Comparison of ENCODE assay signal across 20 cellular contexts in genomic region chr12:55934773-55935172, GRCh38. TPM values are rescaled to one million over a fixed set of nuclear protein-coding genes. Genes with fewer than 3 reads are reported as not detected.
DNase-seq lines count a peak whose midpoint lies in the region; ATAC-seq and TF ChIP-seq lines count a peak whose summit lies in the region.
"Had no signal": no experiment of that assay in that cellular context is flagged by ENCODE, and none has a peak within 500 bp of the region (broad histone marks: within the 10 kb centered on the region; RNA-seq: fewer than 3 reads in every experiment).

No MANE protein-coding gene starts in this region.

- H3K27ac ChIP-seq in ACC112 (ENCODE audit: low read depth, low read length) = 0 out of 2 replicates have a peak overlapping the region, but pooled peaks have one; percentile 5
- H3K27ac ChIP-seq in CD8-positive, alpha-beta T cell (ENCODE audit: low read depth, low read length) = peak overlapping the region; percentile 65
- H3K27ac ChIP-seq in epithelial cell of prostate = peak overlapping the region; percentile 99
- H3K27ac ChIP-seq in GM23338 (ENCODE audit: low read depth) = no peak overlapping the region
- H3K27ac ChIP-seq: C4-2B, psoas muscle, SK-N-MC had no signal

- H3K36me3 Mint-ChIP-seq in CD8-positive, alpha-beta T cell = peaks cover 86% of the 10 kb centered on the region
- peaks cover 70% of the 10 kb centered on the region for H3K36me3 Mint-ChIP-seq in activated CD4-positive, alpha-beta memory T cell treated with anti-CD3 and anti-CD28 coated beads for 36 hours
- H3K36me3 Mint-ChIP-seq in GM23338 (ENCODE audit: low read depth) = no peaks in the 10 kb centered on the region; the same call in 2 of the 3 replicates
- H3K36me3 Mint-ChIP-seq: brain, WTC11 had no signal

- H3K79me2 ChIP-seq in ACC112 (ENCODE audit: control insufficient read depth, insufficient read depth, low read length, unreplicated experiment) (peaks cover 21% of the 10 kb centered on the region), GM23338 (replicated peaks; ENCODE audit: insufficient read depth) (no peaks in the 10 kb centered on the region)

- H3F3A ChIP-seq in GM23338 (replicated peaks; ENCODE audit: low read depth) = no peaks in the 10 kb centered on the region

- H3K9me2 ChIP-seq in GM23338 (ENCODE audit: insufficient read depth) = no peaks in the 10 kb centered on the region

- no peaks in the 10 kb centered on the region for H4K20me1 ChIP-seq in GM23338 (replicated peaks; ENCODE audit: insufficient read depth)

- peaks cover 50% of the 10 kb centered on the region for H3K4me1 ChIP-seq in ACC112 (ENCODE audit: control insufficient read depth, insufficient read depth, low read length, unreplicated experiment)
- H3K4me1 ChIP-seq in CD8-positive, alpha-beta T cell (ENCODE audit: insufficient read depth, low read length) = peaks cover 78% of the 10 kb centered on the region
- peaks cover 31% of the 10 kb centered on the region for H3K4me1 ChIP-seq in GM23338 (ENCODE audit: insufficient read depth)

- intact Hi-C loops in CD8-positive, alpha-beta T cell (cut with DNase I, micrococcal nuclease) = no loop called here
- intact Hi-C loops in activated CD4-positive, alpha-beta memory T cell treated with anti-CD3 and anti-CD28 coated beads for 36 hours (cut with micrococcal nuclease) = loop anchor here (10.0 kb wide), 1 partner anchor 750 kb away; the partner anchor contains the start of gene PTGES3

- TF ChIP-seq CTCF in CD8-positive, alpha-beta T cell (IDR thresholded peaks at IDR 0.05) = no peak
- TF ChIP-seq CTCF in GM23338 (conservative IDR thresholded peaks at IDR 0.05; ENCODE audit: low read depth in 2 of 2) = no peak

- no peaks in the 10 kb centered on the region for H3K9me3 ChIP-seq in CD8-positive, alpha-beta T cell (ENCODE audit: low read length)
- H3K9me3 ChIP-seq: mucosa of descending colon, psoas muscle, thoracic aorta had no signal

- POLR2A ChIA-PET in CD8-positive, alpha-beta T cell (lab: Charles Lee) = interaction anchor here (1.0 to 7.4 kb wide), 6 partner anchors 8 to 184 kb away, joined by 3 to 44 read pairs (median 29); partner anchors contain the start of genes DNAJC14, PYM1 and RAB5B
- POLR2A ChIA-PET in activated CD4-positive, alpha-beta memory T cell treated with anti-CD3 and anti-CD28 coated beads for 36 hours (lab: Charles Lee) = interaction anchor here (0.7 to 2.2 kb wide), 6 partner anchors 8 to 206 kb away, joined by 3 to 11 read pairs (median 6); partner anchors contain the start of genes CD63, DNAJC14 and PYM1

- H3K27me3 ChIP-seq in ACC112 (ENCODE audit: insufficient read depth, low read length) (no peaks in the 10 kb centered on the region), GM23338 (ENCODE audit: insufficient read depth) (peaks cover 43% of the 10 kb centered on the region)
- no peaks in the 10 kb centered on the region for H3K27me3 ChIP-seq in CD8-positive, alpha-beta T cell (ENCODE audit: insufficient read depth, low read length)

- H3K27ac Mint-ChIP-seq in CD8-positive, alpha-beta T cell = peak overlapping the region; percentile 95
- peak overlapping the region; percentile 98 for H3K27ac Mint-ChIP-seq in activated CD4-positive, alpha-beta memory T cell treated with anti-CD3 and anti-CD28 coated beads for 36 hours
- no peak overlapping the region for H3K27ac Mint-ChIP-seq in GM23338
- H3K27ac Mint-ChIP-seq: WTC11 had no signal

- H3K4me3 Mint-ChIP-seq in CD8-positive, alpha-beta T cell = peak overlapping the region; percentile 99
- peak overlapping the region; percentile 96 for H3K4me3 Mint-ChIP-seq in activated CD4-positive, alpha-beta memory T cell treated with anti-CD3 and anti-CD28 coated beads for 36 hours
- H3K4me3 Mint-ChIP-seq in GM23338 = no peak overlapping the region

- H3K4me2 ChIP-seq in GM23338 = no peak overlapping the region

- H3K9me3 Mint-ChIP-seq in CD8-positive, alpha-beta T cell = no peaks in the 10 kb centered on the region
- no peaks in the 10 kb centered on the region for H3K9me3 Mint-ChIP-seq in activated CD4-positive, alpha-beta memory T cell treated with anti-CD3 and anti-CD28 coated beads for 36 hours
- H3K9me3 Mint-ChIP-seq in GM23338 = no peaks in the 10 kb centered on the region
- H3K9me3 Mint-ChIP-seq: brain, WTC11 had no signal

- no peak for DNase-seq in CD8-positive, alpha-beta T cell
- no peak for DNase-seq in activated CD4-positive, alpha-beta memory T cell treated with anti-CD3 and anti-CD28 coated beads for 36 hours
- no peak for DNase-seq in epithelial cell of prostate (ENCODE audit: low read depth, low spot score)
- DNase-seq in HCEC 1CT = no peak
- DNase-seq in GM23338 (ENCODE audit: low spot score) = no peak
- no peak for DNase-seq in NCI-H526 (lab: John Stamatoyannopoulos, UW)
- no peak for DNase-seq in ecto neural progenitor cell (ENCODE audit: low spot score)
- DNase-seq: kidney, mucosa of descending colon, NCI-H1105, NCI-H2227 treated with DMSO at 0.1 percent for 48 hours, psoas muscle had no signal

- H2AFZ ChIP-seq in ACC112 (ENCODE audit: low read length, unreplicated experiment) (no peak overlapping the region), GM23338 (no peak overlapping the region)

- ATAC-seq in CD8-positive, alpha-beta T cell = no peak
- no peak for ATAC-seq in GM23338
- ATAC-seq: GM12878, K562, mucosa of descending colon, psoas muscle, WTC11 had no signal

- no peaks in the 10 kb centered on the region for H3K27me3 Mint-ChIP-seq in CD8-positive, alpha-beta T cell (ENCODE audit: low read depth)
- no peaks in the 10 kb centered on the region for H3K27me3 Mint-ChIP-seq in activated CD4-positive, alpha-beta memory T cell treated with anti-CD3 and anti-CD28 coated beads for 36 hours
- H3K27me3 Mint-ChIP-seq in GM23338 (ENCODE audit: insufficient read depth, low read depth, poor library complexity) = peaks cover 31% of the 10 kb centered on the region

- no peak overlapping the region for H3K4me3 ChIP-seq in ACC112 (ENCODE audit: low read depth, low read length)
- peak overlapping the region; percentile 47 for H3K4me3 ChIP-seq in CD8-positive, alpha-beta T cell (ENCODE audit: low read depth, low read length)
- H3K4me3 ChIP-seq in GM23338 = no peak overlapping the region
- H3K4me3 ChIP-seq: GM12878, K562, mucosa of descending colon, SK-N-MC had no signal

- CTCF ChIA-PET in CD8-positive, alpha-beta T cell (lab: Charles Lee) = interaction anchor here (0.6 to 13.1 kb wide), 8 partner anchors 8 to 211 kb away, joined by 3 to 178 read pairs (median 4); partner anchors contain the start of genes DGKA, ORMDL2, PYM1 and RAB5B
- CTCF ChIA-PET in activated CD4-positive, alpha-beta memory T cell treated with anti-CD3 and anti-CD28 coated beads for 36 hours (lab: Charles Lee) = interaction anchor here (1.0 to 10.8 kb wide), 6 partner anchors 9 to 195 kb away, joined by 4 to 130 read pairs (median 6); partner anchors contain the start of genes DNAJC14, GDF11 and RAB5B

- peaks cover 79% of the 10 kb centered on the region for H3K4me1 Mint-ChIP-seq in CD8-positive, alpha-beta T cell (ENCODE audit: low read depth)
- H3K4me1 Mint-ChIP-seq in activated CD4-positive, alpha-beta memory T cell treated with anti-CD3 and anti-CD28 coated beads for 36 hours (ENCODE audit: low read depth) = peaks cover 75% of the 10 kb centered on the region
- peaks cover 23% of the 10 kb centered on the region for H3K4me1 Mint-ChIP-seq in GM23338

- peaks cover 7% of the 10 kb centered on the region; the same call in 1 of the 2 replicates for H3K36me3 ChIP-seq in ACC112 (ENCODE audit: insufficient read depth, low read length)
- H3K36me3 ChIP-seq in CD8-positive, alpha-beta T cell (ENCODE audit: insufficient read depth, low read length) = peaks cover 67% of the 10 kb centered on the region
- no peaks in the 10 kb centered on the region for H3K36me3 ChIP-seq in GM23338 (ENCODE audit: insufficient read depth)
- H3K36me3 ChIP-seq: thoracic aorta had no signal

TF ChIP-seq in GM23338, 12 proteins besides CTCF, POLR2A, EP300 and RAD21 (continues in another document):
- no peak for TF ChIP-seq STAT1 (IDR thresholded peaks at IDR 0.05; ENCODE audit: unreplicated experiment)
- TF ChIP-seq ZNF331 (CRISPR knock-in tag; IDR thresholded peaks at IDR 0.05; ENCODE audit: low read depth) = no peak
- TF ChIP-seq ETS1 (IDR thresholded peaks at IDR 0.05) = no peak
- no peak for TF ChIP-seq CREB1 (CRISPR knock-in tag; IDR thresholded peaks at IDR 0.05; ENCODE audit: low read depth)

RNA-seq across cellular contexts. Expression of gene DGKA, which starts 3.8 kb away (rescaled TPM):
- 100 to 1,000 TPM; 585 to 614 TPM for total RNA-seq in CD8-positive, alpha-beta T cell
- 100 to 1,000 TPM; 348 to 383 TPM for total RNA-seq in activated CD4-positive, alpha-beta memory T cell treated with anti-CD3 and anti-CD28 coated beads for 36 hours
- total RNA-seq in GM23338 (2014; rRNA removed; shearing (Covaris generic)) = 16.1 and 35.9 TPM in 2 replicates
- polyA plus RNA-seq in GM23338 (2016; fragmentation: Nextera tagmentation; extraction: Ambion mirVana) = 22.5 and 24.6 TPM in 2 replicates

RNA-seq across cellular contexts. Expression of gene PYM1, which starts 7.1 kb away (rescaled TPM):
- 10 to 100 TPM; 10.1 to 11.5 TPM for total RNA-seq in CD8-positive, alpha-beta T cell
- 10 to 100 TPM; 31.6 to 33.0 TPM for total RNA-seq in activated CD4-positive, alpha-beta memory T cell treated with anti-CD3 and anti-CD28 coated beads for 36 hours
- 70.2 and 75.9 TPM in 2 replicates for total RNA-seq in GM23338 (2014; rRNA removed; shearing (Covaris generic))
- 150 and 151 TPM in 2 replicates for polyA plus RNA-seq in GM23338 (2016; fragmentation: Nextera tagmentation; extraction: Ambion mirVana)

RNA-seq across cellular contexts. Expression of gene PMEL, which starts 31.1 kb away (rescaled TPM):
- total RNA-seq in CD8-positive, alpha-beta T cell = not detected
- total RNA-seq in activated CD4-positive, alpha-beta memory T cell treated with anti-CD3 and anti-CD28 coated beads for 36 hours = 1 to 10 TPM in 1 of 2 experiments, under 1 TPM in 1; 0.94 to 1.5 TPM
- 81.6 and 108 TPM in 2 replicates for total RNA-seq in GM23338 (2014; rRNA removed; shearing (Covaris generic))
- polyA plus RNA-seq in GM23338 (2016; fragmentation: Nextera tagmentation; extraction: Ambion mirVana) = 64.5 and 68.1 TPM in 2 replicates

RNA-seq across cellular contexts. Expression of gene CDK2, which starts 31.9 kb away (rescaled TPM):
- total RNA-seq in CD8-positive, alpha-beta T cell = 10 to 100 TPM; 12.8 to 13.5 TPM
- 100 to 1,000 TPM; 121 to 127 TPM for total RNA-seq in activated CD4-positive, alpha-beta memory T cell treated with anti-CD3 and anti-CD28 coated beads for 36 hours
- total RNA-seq in GM23338 (2014; rRNA removed; shearing (Covaris generic)) = 27.7 and 31.0 TPM in 2 replicates
- polyA plus RNA-seq in GM23338 (2016; fragmentation: Nextera tagmentation; extraction: Ambion mirVana) = 14.1 and 15.2 TPM in 2 replicates

RNA-seq across cellular contexts. Expression of gene RAB5B, which starts 39.1 kb away (rescaled TPM):
- total RNA-seq in CD8-positive, alpha-beta T cell = 10 to 100 TPM; 16.1 to 16.8 TPM
- 10 to 100 TPM; 44.8 to 46.4 TPM for total RNA-seq in activated CD4-positive, alpha-beta memory T cell treated with anti-CD3 and anti-CD28 coated beads for 36 hours
- total RNA-seq in GM23338 (2014; rRNA removed; shearing (Covaris generic)) = 43.7 and 46.5 TPM in 2 replicates
- 18.6 and 19.7 TPM in 2 replicates for polyA plus RNA-seq in GM23338 (2016; fragmentation: Nextera tagmentation; extraction: Ambion mirVana)

Comparison
In these comparisons a context has a peak if more than half of its experiments do, and no peak if none do; other contexts are left out.
1. RNA of gene PMEL, which starts 31.1 kb away (total RNA-seq): 81.6 to 108 TPM in GM23338; 0.94 to 1.5 TPM in activated CD4-positive, alpha-beta memory T cell treated with anti-CD3 and anti-CD28 coated beads for 36 hours and not detected in CD8-positive, alpha-beta T cell; every median in the first group is over 10 times any median in the second.